29 cellular contexts compared by ENCODE assay signal in the genomic region with DNA sequence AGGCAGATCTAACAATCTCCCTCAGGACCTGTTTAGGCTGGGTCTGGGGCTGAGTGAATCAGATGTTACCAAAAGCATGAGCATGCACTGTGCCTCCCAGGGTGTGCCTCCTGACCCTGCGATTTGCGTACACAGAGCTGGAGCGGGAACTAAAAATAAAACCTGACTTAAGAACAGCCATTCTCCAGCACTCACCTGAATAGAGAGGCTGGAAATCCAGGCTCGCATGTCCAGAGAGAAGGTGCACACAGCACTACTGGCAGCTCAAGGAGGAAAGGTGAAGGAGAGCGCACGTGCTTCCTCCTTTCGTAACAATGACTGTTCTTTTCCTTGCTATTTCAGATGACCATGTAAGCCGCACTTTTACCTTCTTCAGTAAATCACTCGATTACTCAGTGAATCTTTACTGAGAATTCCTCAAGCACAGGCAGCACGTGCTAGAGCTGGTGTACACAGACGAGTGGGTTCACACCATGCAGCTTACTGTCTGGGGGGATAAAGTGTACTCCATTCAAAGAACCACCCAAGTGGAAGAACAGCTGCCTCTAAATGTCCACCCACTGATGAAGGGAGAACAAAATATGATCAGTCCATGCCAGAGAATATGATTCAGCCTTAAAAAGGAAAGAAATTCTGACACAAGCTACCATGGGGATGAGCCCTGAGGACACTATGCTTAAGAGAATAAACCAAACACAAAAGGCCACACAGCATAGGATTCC. TPM values are rescaled to one million over a fixed set of nuclear protein-coding genes. Genes with fewer than 3 reads are reported as not detected.
DNase-seq lines count a peak whose midpoint lies in the region; ATAC-seq, FAIRE-seq and TF ChIP-seq lines count a peak whose summit lies in the region.
"Had no signal": no experiment of that assay in that cellular context is flagged by ENCODE, and none has a peak within 500 bp of the region (broad histone marks: within the 10 kb centered on the region; RNA-seq: fewer than 3 reads in every experiment).

No MANE protein-coding gene starts in this region.

- no peak for TF ChIP-seq EP300 in A549 (IDR thresholded peaks at IDR 0.05)

- POLR2A ChIA-PET in A549 (lab: Yijun Ruan, JAX), result no interaction called here

- ATAC-seq in A549 (peak; percentile 32 to 39; a peak in 5 of 6 replicates), GM21528 (IDR thresholded peaks at IDR 0.05; ENCODE audit: low FRiP score, unreplicated experiment) (no peak)
- no peak for ATAC-seq in central memory CD8-positive, alpha-beta T cell (replicated peaks; ENCODE audit: extremely low read depth, poor library complexity, severe bottlenecking)
- ATAC-seq: activated CD4-positive, CD25-positive, alpha-beta regulatory T cell treated with anti-CD3 and anti-CD28 coated beads, Interleukin-2, amount 50 U/mL, for 24 hours; gastroesophageal sphincter; Panc1; pancreas had no signal

- H3K4me2 ChIP-seq in A549, result no peak overlapping the region

- DNase-seq in A549 (ENCODE audit: low read depth in 1 of 2, low spot score in 1 of 2), result no peak
- peak; percentile 2 for DNase-seq in RPMI7951 (ENCODE audit: low read depth)
- no peak for DNase-seq in central memory CD8-positive, alpha-beta T cell (ENCODE audit: low spot score in 2 of 2)
- peak; percentile 17 for DNase-seq in mucosa of gallbladder (ENCODE audit: low spot score)
- DNase-seq in GM20000 (ENCODE audit: low spot score), result no peak
- no peak for DNase-seq in NCI-H748 (lab: John Stamatoyannopoulos, UW; ENCODE audit: unreplicated experiment)
- DNase-seq: activated naive CD4-positive, alpha-beta T cell; activated T-cell treated with anti-CD3 and anti-CD28 coated beads, Interleukin-2, amount 50 U/mL, for 48 hours; aorta; C1 segment of cervical spinal cord; Caco-2; central memory CD4-positive, alpha-beta T cell; DMS79; esophagus squamous epithelium; GDM1; NCI-H1105; NCI-H2029; NCI-H526; pancreas; stimulated activated CD4-positive, alpha-beta T cell treated with anti-CD3 and anti-CD28 coated beads, Interleukin-4, amount 100 ng/mL, for 1 hour had no signal

- H3K36me3 Mint-ChIP-seq in central memory CD8-positive, alpha-beta T cell (ENCODE audit: insufficient read depth), result peaks cover 37% of the 10 kb centered on the region

- H3K4me3 ChIP-seq in A549, result no peak overlapping the region
- H3K4me3 ChIP-seq: esophagus squamous epithelium, gastroesophageal sphincter, pancreas, suprapubic skin had no signal

- peak overlapping the region; percentile 64 for H3K27ac Mint-ChIP-seq in central memory CD8-positive, alpha-beta T cell (ENCODE audit: low read depth)
- H3K27ac Mint-ChIP-seq: dendritic cell treated with granulocyte-macrophage colony-stimulating factor and Interleukin-4, amounts not matched to agents 40 ng/mL and 50 ng/mL, for 4 days; nephron had no signal

- H3K4me1 ChIP-seq in A549, result peaks cover 31% of the 10 kb centered on the region
- H3K4me1 ChIP-seq: Caco-2, esophagus squamous epithelium, gastroesophageal sphincter, pancreas, suprapubic skin had no signal

- FAIRE-seq in A549 (lab: Jason Lieb, UNC), result no peak
- FAIRE-seq: islet of Langerhans, pancreas, urothelium cell line had no signal

- H3K9me3 ChIP-seq in A549, result no peaks in the 10 kb centered on the region
- H3K9me3 ChIP-seq: gastroesophageal sphincter, pancreas, suprapubic skin had no signal

- peaks cover 30% of the 10 kb centered on the region for H3K4me1 Mint-ChIP-seq in central memory CD8-positive, alpha-beta T cell
- H3K4me1 Mint-ChIP-seq: nephron had no signal

- no peak for TF ChIP-seq POLR2A in A549 (IDR thresholded peaks at IDR 0.05; ENCODE audit: low read length)

- H3K27me3 Mint-ChIP-seq in central memory CD8-positive, alpha-beta T cell, result no peaks in the 10 kb centered on the region
- H3K27me3 Mint-ChIP-seq: dendritic cell treated with granulocyte-macrophage colony-stimulating factor and Interleukin-4, amounts not matched to agents 40 ng/mL and 50 ng/mL, for 4 days had no signal

- 91% methylated on average over 11 of the region's 11 CpGs for WGBS in A549 (ENCODE audit: missing lambda C conversion rate)

- no peaks in the 10 kb centered on the region for H3K9me3 Mint-ChIP-seq in central memory CD8-positive, alpha-beta T cell

- H3K4me3 Mint-ChIP-seq in central memory CD8-positive, alpha-beta T cell, result no peak overlapping the region
- H3K4me3 Mint-ChIP-seq: dendritic cell treated with granulocyte-macrophage colony-stimulating factor and Interleukin-4, amounts not matched to agents 40 ng/mL and 50 ng/mL, for 4 days; nephron had no signal

- peak overlapping the region in 1 of 2 experiments; percentile 45; a peak in 1 of 6 replicates for H3K27ac ChIP-seq in A549
- H3K27ac ChIP-seq: esophagus squamous epithelium, gastroesophageal sphincter, pancreas, suprapubic skin had no signal

- CTCF ChIA-PET in A549 (lab: Yijun Ruan, JAX), result interaction anchor here (1.1 to 1.5 kb wide), 3 partner anchors 8 to 445 kb away, joined by 3 to 4 read pairs (median 3); no protein-coding TSS in a partner anchor

- no peak for TF ChIP-seq RAD21 in A549 (conservative IDR thresholded peaks at IDR 0.05 in 1 of 2, IDR thresholded peaks at IDR 0.05 in 1 of 2)

- TF ChIP-seq CTCF in A549 (IDR thresholded peaks at IDR 0.05) (no peak), GM20000 (IDR thresholded peaks at IDR 0.05; ENCODE audit: extremely low read depth, missing control alignments) (no peak)

TF ChIP-seq in A549, 52 proteins besides CTCF, POLR2A, EP300 and RAD21:
- TF ChIP-seq NR3C1 (IDR thresholded peaks at IDR 0.05), result no peak
- no peak for TF ChIP-seq ZNF302 (CRISPR knock-in tag; IDR thresholded peaks at IDR 0.05)
- TF ChIP-seq HOXB5 (CRISPR knock-in tag; IDR thresholded peaks at IDR 0.05), result no peak
- TF ChIP-seq HOXA7 (CRISPR knock-in tag; IDR thresholded peaks at IDR 0.05), result no peak
- no peak for TF ChIP-seq KDM1A (IDR thresholded peaks at IDR 0.05; ENCODE audit: low read depth)
- TF ChIP-seq, protein P1, sequence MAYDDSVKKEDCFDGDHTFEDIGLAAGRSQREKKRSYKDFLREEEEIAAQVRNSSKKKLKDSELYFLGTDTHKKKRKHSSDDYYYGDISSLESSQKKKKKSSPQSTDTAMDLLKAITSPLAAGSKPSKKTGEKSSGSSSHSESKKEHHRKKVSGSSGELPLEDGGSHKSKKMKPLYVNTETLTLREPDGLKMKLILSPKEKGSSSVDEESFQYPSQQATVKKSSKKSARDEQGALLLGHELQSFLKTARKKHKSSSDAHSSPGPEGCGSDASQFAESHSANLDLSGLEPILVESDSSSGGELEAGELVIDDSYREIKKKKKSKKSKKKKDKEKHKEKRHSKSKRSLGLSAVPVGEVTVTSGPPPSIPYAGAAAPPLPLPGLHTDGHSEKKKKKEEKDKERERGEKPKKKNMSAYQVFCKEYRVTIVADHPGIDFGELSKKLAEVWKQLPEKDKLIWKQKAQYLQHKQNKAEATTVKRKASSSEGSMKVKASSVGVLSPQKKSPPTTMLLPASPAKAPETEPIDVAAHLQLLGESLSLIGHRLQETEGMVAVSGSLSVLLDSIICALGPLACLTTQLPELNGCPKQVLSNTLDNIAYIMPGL (CRISPR knock-in tag; IDR thresholded peaks at IDR 0.05; ENCODE audit: borderline replicate concordance), result no peak
- no peak for TF ChIP-seq TP53 (CRISPR knock-in tag; IDR thresholded peaks at IDR 0.05)
- no peak for TF ChIP-seq RARB (CRISPR knock-in tag; IDR thresholded peaks at IDR 0.05)
- no peak for TF ChIP-seq HEYL (CRISPR knock-in tag; IDR thresholded peaks at IDR 0.05)
- no peak for TF ChIP-seq E2F6 (IDR thresholded peaks at IDR 0.05; ENCODE audit: borderline replicate concordance, low read depth)
- no peak for TF ChIP-seq MYC (IDR thresholded peaks at IDR 0.05; ENCODE audit: borderline replicate concordance, low read length)
- no peak for TF ChIP-seq EHF (CRISPR knock-in tag; IDR thresholded peaks at IDR 0.05)
- TF ChIP-seq GATA3 (IDR thresholded peaks at IDR 0.05; ENCODE audit: borderline replicate concordance), result no peak
- TF ChIP-seq ZC3H11A (IDR thresholded peaks at IDR 0.05), result no peak
- TF ChIP-seq, protein P2, sequence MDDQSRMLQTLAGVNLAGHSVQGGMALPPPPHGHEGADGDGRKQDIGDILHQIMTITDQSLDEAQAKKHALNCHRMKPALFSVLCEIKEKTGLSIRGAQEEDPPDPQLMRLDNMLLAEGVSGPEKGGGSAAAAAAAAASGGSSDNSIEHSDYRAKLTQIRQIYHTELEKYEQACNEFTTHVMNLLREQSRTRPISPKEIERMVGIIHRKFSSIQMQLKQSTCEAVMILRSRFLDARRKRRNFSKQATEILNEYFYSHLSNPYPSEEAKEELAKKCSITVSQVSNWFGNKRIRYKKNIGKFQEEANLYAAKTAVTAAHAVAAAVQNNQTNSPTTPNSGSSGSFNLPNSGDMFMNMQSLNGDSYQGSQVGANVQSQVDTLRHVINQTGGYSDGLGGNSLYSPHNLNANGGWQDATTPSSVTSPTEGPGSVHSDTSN (IDR thresholded peaks at IDR 0.05), result no peak
- no peak for TF ChIP-seq JUNB (IDR thresholded peaks at IDR 0.05)
- no peak for TF ChIP-seq CHD4 (IDR thresholded peaks at IDR 0.05; ENCODE audit: borderline replicate concordance)
- no peak for TF ChIP-seq KDM5A (IDR thresholded peaks at IDR 0.05)
- TF ChIP-seq POLR2AphosphoS2 (conservative IDR thresholded peaks at IDR 0.05; ENCODE audit: low read length), result no peak

RNA-seq across cellular contexts. Expression of gene SFMBT2, which starts 45.6 kb away (rescaled TPM):
- polyA plus RNA-seq in A549 (2011; rRNA removed) (10.2 and 10.3 TPM in 2 replicates), A549 (2017; fragmentation: RNase III; extraction: RNeasy Plus Mini Kit Qiagen cat#74134 plus additional on column Dnase treatment) (8.8 to 10.2 TPM (median 9.6 TPM) in 3 replicates)
- polyA plus RNA-seq in A549 (2012; cell fraction: cytosol; rRNA removed), result 4.6 and 5.9 TPM in 2 replicates
- polyA plus RNA-seq in A549 (2012; cell fraction: nucleus; rRNA removed), result 12.6 and 21.2 TPM in 2 replicates
- 15.2 and 17.6 TPM in 2 replicates for polyA minus RNA-seq in A549 (2011; rRNA and poly(A)+ RNA removed)
- total RNA-seq in RPMI7951 (2014; rRNA removed; shearing (Covaris generic)), result 0.20 and 0.36 TPM in 2 replicates
- total RNA-seq in mucosa of gallbladder, result 19.8 TPM
- total RNA-seq: Caco-2 had no signal

Comparison
In these comparisons a context has a peak if more than half of its experiments do, and no peak if none do; other contexts are left out.
1. ATAC-seq: peak in A549 (2 of 2); none in central memory CD8-positive, alpha-beta T cell (single experiment) and GM21528 (single experiment).
2. DNase-seq: peak in RPMI7951 (single experiment) and mucosa of gallbladder (single experiment); none in A549 (0 of 2), central memory CD8-positive, alpha-beta T cell (0 of 2), GM20000 (single experiment) and NCI-H748 (single experiment).
3. RNA of gene SFMBT2, which starts 45.6 kb away (total RNA-seq): 19.8 TPM in mucosa of gallbladder (single experiment); 0.20 to 0.36 TPM in RPMI7951; every median in the first group is over 10 times any median in the second.